Comparison of ENCODE assay signal across 8 cellular contexts in genomic region chr10:71713135-71714040, GRCh38. TPM values are rescaled to one million over a fixed set of nuclear protein-coding genes. Genes with fewer than 3 reads are reported as not detected.
DNase-seq lines count a peak whose midpoint lies in the region; ATAC-seq and TF ChIP-seq lines count a peak whose summit lies in the region.

No MANE protein-coding gene starts in this region.

- H3K27ac Mint-ChIP-seq in CD4-positive, alpha-beta T cell = peak overlapping the region; percentile 98

- H3K4me1 Mint-ChIP-seq in CD4-positive, alpha-beta T cell (ENCODE audit: low read depth) = peaks cover 74% of the 10 kb centered on the region

- H3K27me3 ChIP-seq in CD4-positive, alpha-beta T cell (ENCODE audit: control insufficient read depth, insufficient read depth, low read length) = no peaks in the 10 kb centered on the region
- H3K27me3 ChIP-seq in heart right ventricle = no peaks in the 10 kb centered on the region

- no peaks in the 10 kb centered on the region for H3K27me3 Mint-ChIP-seq in CD4-positive, alpha-beta T cell

- H3K4me3 Mint-ChIP-seq in CD4-positive, alpha-beta T cell = peak overlapping the region; percentile 80

- peaks cover 26 to 70% (median 62%) of the 10 kb centered on the region in 9 donors for H3K4me1 ChIP-seq in heart right ventricle

- peak overlapping the region; percentile 74 for H3K27ac ChIP-seq in CD4-positive, alpha-beta T cell (ENCODE audit: low read depth, low read length)
- H3K27ac ChIP-seq in heart right ventricle = peak overlapping the region; percentile 47 to 92 (median 89)

- WGBS in heart right ventricle, 2 donors = 29 to 39% methylated on average over 13 of the region's 13 CpGs

- H3K36me3 ChIP-seq in heart right ventricle = no peaks in the 10 kb centered on the region

- no peak for TF ChIP-seq CTCF in CD4-positive, alpha-beta T cell (IDR thresholded peaks at IDR 0.05)
- TF ChIP-seq CTCF in heart right ventricle (IDR thresholded peaks at IDR 0.05) = peak in 4 of 9 donors; percentile 9 to 35 (median 20)

- POLR2A ChIA-PET in CD4-positive, alpha-beta T cell (lab: Charles Lee) = interaction anchor here (0.9 to 6.1 kb wide), 13 partner anchors 14 to 59 kb away, joined by 3 to 39 read pairs (median 6); partner anchors contain the start of gene VSIR

- H3K4me3 ChIP-seq in heart right ventricle = peak overlapping the region in 4 of 10 donors; percentile 9 to 32 (median 16)

- intact Hi-C loops in CD4-positive, alpha-beta T cell (cut with DNase I, micrococcal nuclease) = loop anchor here (5.0 kb wide), 2 partner anchors 59 to 396 kb away; partner anchors contain the start of genes SLC29A3 (in 1 of the 2) and VSIR (in 1 of the 2)
- intact Hi-C loops in heart right ventricle (cut with DNase I) = loop anchor here in 7 of 10 donors (1.0 to 10.0 kb wide), 5 partner anchors 59 to 181 kb away; partner anchors contain the start of gene VSIR (in 6 of the 7)

- H3K36me3 Mint-ChIP-seq in CD4-positive, alpha-beta T cell (ENCODE audit: low read depth) = no peaks in the 10 kb centered on the region

- DNase-seq in CD4-positive, alpha-beta T cell = peak in 1 of 10 experiments; percentile 17
- DNase-seq in NCI-H226 = peak; percentile 97
- DNase-seq in amniotic epithelial cell (ENCODE audit: low read depth) = peak; percentile 91
- DNase-seq in heart right ventricle = peak; percentile 85 to 88
- DNase-seq in pons (ENCODE audit: low spot score) = peak; percentile 96
- no peak for DNase-seq in NCI-H345 treated with DMSO at 0.1 percent for 48 hours (lab: John Stamatoyannopoulos, UW; ENCODE audit: unreplicated experiment)

- no peaks in the 10 kb centered on the region for H3K9me3 Mint-ChIP-seq in CD4-positive, alpha-beta T cell

- CTCF ChIA-PET in CD4-positive, alpha-beta T cell (lab: Charles Lee) = interaction anchor here (1.1 to 2.4 kb wide), 5 partner anchors 12 to 183 kb away, joined by 3 to 9 read pairs (median 3); partner anchors contain the start of gene VSIR

- peak; percentile 32 for ATAC-seq in CD4-positive, alpha-beta T cell (ENCODE audit: poor library complexity)
- ATAC-seq in heart right ventricle (peak; percentile 78 to 90 (median 84)), GM21825 (IDR thresholded peaks at IDR 0.05; ENCODE audit: unreplicated experiment) (no peak), HG03521 (IDR thresholded peaks at IDR 0.05; ENCODE audit: unreplicated experiment) (no peak)

- no peaks in the 10 kb centered on the region for H3K9me3 ChIP-seq in CD4-positive, alpha-beta T cell (ENCODE audit: control insufficient read depth, low read length)
- no peaks in the 10 kb centered on the region for H3K9me3 ChIP-seq in heart right ventricle

RNA-seq across cellular contexts. Expression of gene C10orf105, which starts 6.2 kb away (rescaled TPM):
- under 1 TPM; 0.25 to 0.36 TPM for total RNA-seq in CD4-positive, alpha-beta T cell
- under 1 TPM in 5 of 10 donors, not detected in 5; 0.05 to 0.16 (median 0.07) TPM for total RNA-seq in heart right ventricle
- under 1 TPM; 0.03 to 0.15 TPM for polyA plus RNA-seq in heart right ventricle

RNA-seq across cellular contexts. Expression of gene VSIR, which starts 59.9 kb away (rescaled TPM):
- 10 to 100 TPM; 86.2 to 91.4 TPM for total RNA-seq in CD4-positive, alpha-beta T cell
- 100 to 1,000 TPM in 1 of 10 donors, 10 to 100 TPM in 9; 36.6 to 112 (median 69.0) TPM for total RNA-seq in heart right ventricle
- polyA plus RNA-seq in heart right ventricle = 100 to 1,000 TPM in 1 of 2 donors, 10 to 100 TPM in 1; 47.0 to 102 TPM

Comparison
In these comparisons a context has a peak if more than half of its experiments do, and no peak if none do; other contexts are left out.
1. ATAC-seq: peak in CD4-positive, alpha-beta T cell (single experiment) and heart right ventricle (8 of 8); none in GM21825 (single experiment) and HG03521 (single experiment).